2 cellular contexts compared by ENCODE assay signal in the genomic region with DNA sequence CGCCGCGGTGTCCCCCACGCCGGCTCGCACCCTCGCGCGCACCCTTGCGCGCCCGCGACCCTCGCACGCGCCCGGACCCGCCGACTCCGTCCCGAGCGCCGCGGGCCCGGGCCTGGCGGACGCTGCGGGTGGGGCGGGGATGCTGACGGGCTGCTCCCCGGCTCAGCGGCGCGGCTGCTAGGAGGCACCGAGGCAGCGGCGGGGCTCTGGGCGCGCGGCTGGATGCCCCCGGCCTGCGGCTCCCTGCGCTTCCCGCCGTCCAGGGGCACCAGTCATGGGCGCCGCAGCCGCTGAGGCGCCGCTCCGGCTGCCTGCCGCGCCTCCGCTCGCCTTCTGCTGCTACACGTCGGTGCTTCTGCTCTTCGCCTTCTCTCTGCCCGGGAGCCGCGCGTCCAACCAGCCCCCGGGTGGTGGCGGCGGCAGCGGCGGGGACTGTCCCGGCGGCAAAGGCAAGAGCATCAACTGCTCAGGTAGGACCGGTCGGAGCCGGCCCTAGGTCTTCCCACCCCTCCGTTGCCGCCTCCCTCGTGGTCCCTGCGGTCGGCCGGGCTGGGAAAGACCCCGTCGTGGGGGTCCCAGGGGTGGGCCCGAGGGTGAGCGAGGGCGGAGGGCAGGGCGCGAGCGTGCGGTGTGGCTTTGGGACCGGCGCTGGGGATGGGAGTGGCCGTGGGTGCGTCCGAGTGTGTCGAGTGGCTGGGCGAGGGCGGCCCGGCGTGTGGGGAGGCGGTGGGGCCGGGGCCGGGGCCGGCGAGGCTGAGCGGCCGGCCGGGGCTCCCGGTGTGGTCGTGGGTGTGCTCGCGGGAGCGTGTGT.
A peak's percentile ranks its signal among the peaks of the same experiment; 100 is the strongest.
TF ChIP-seq lines count a peak whose summit lies in the region.

No MANE protein-coding gene starts in this region.

TF ChIP-seq in HCT116, 20 proteins besides CTCF, POLR2A, EP300 and RAD21:
- TF ChIP-seq EGR1 (IDR thresholded peaks at IDR 0.05; ENCODE audit: low read depth) (no peak), SIN3A (IDR thresholded peaks at IDR 0.05; ENCODE audit: low read depth) (no peak), CEBPB (IDR thresholded peaks at IDR 0.05; ENCODE audit: low read depth) (no peak), EZH2 (IDR thresholded peaks at IDR 0.05) (no peak), JUND (IDR thresholded peaks at IDR 0.05) (no peak), ELF1 (IDR thresholded peaks at IDR 0.05; ENCODE audit: borderline replicate concordance, low read depth) (no peak), POLR2AphosphoS5 (IDR thresholded peaks at IDR 0.05; ENCODE audit: low read depth, low read length) (no peak), SP1 (IDR thresholded peaks at IDR 0.05; ENCODE audit: low read depth) (no peak), EZH2phosphoT487 (IDR thresholded peaks at IDR 0.05; ENCODE audit: borderline replicate concordance) (no peak), ZFX (IDR thresholded peaks at IDR 0.05) (peak; percentile 56), CBX3 (IDR thresholded peaks at IDR 0.05; ENCODE audit: low read depth) (no peak), SRF (IDR thresholded peaks at IDR 0.05; ENCODE audit: low read depth) (no peak), TCF7L2 (IDR thresholded peaks at IDR 0.05; ENCODE audit: borderline replicate concordance, extremely low read depth, insufficient read depth, insufficient read length) (no peak)
- TF ChIP-seq, protein P1, sequence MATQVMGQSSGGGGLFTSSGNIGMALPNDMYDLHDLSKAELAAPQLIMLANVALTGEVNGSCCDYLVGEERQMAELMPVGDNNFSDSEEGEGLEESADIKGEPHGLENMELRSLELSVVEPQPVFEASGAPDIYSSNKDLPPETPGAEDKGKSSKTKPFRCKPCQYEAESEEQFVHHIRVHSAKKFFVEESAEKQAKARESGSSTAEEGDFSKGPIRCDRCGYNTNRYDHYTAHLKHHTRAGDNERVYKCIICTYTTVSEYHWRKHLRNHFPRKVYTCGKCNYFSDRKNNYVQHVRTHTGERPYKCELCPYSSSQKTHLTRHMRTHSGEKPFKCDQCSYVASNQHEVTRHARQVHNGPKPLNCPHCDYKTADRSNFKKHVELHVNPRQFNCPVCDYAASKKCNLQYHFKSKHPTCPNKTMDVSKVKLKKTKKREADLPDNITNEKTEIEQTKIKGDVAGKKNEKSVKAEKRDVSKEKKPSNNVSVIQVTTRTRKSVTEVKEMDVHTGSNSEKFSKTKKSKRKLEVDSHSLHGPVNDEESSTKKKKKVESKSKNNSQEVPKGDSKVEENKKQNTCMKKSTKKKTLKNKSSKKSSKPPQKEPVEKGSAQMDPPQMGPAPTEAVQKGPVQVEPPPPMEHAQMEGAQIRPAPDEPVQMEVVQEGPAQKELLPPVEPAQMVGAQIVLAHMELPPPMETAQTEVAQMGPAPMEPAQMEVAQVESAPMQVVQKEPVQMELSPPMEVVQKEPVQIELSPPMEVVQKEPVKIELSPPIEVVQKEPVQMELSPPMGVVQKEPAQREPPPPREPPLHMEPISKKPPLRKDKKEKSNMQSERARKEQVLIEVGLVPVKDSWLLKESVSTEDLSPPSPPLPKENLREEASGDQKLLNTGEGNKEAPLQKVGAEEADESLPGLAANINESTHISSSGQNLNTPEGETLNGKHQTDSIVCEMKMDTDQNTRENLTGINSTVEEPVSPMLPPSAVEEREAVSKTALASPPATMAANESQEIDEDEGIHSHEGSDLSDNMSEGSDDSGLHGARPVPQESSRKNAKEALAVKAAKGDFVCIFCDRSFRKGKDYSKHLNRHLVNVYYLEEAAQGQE (IDR thresholded peaks at IDR 0.05; ENCODE audit: low read depth) = no peak
- TF ChIP-seq, protein P2, sequence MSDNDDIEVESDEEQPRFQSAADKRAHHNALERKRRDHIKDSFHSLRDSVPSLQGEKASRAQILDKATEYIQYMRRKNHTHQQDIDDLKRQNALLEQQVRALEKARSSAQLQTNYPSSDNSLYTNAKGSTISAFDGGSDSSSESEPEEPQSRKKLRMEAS (IDR thresholded peaks at IDR 0.05) = peak; percentile 20; the same call in 1 of the 2 replicates

TF ChIP-seq in endothelial cell of umbilical vein, 7 proteins besides CTCF, POLR2A, EP300 and RAD21:
- no peak for TF ChIP-seq GATA2 (IDR thresholded peaks at IDR 0.05; ENCODE audit: insufficient read depth, insufficient read length, low read depth, low read length)
- no peak for TF ChIP-seq EZH2 (IDR thresholded peaks at IDR 0.05; ENCODE audit: borderline replicate concordance, low read depth, low read length, severe bottlenecking)
- no peak for TF ChIP-seq POLR2AphosphoS5 (IDR thresholded peaks at IDR 0.05; ENCODE audit: insufficient read depth, low read depth, low read length)
- TF ChIP-seq, protein P2 (IDR thresholded peaks at IDR 0.05; ENCODE audit: insufficient read depth, insufficient read length) = no peak
- TF ChIP-seq MYC (IDR thresholded peaks at IDR 0.05; ENCODE audit: low read depth, low read length) = no peak
- no peak for TF ChIP-seq FOS (IDR thresholded peaks at IDR 0.05; ENCODE audit: borderline replicate concordance, insufficient read depth, low read length)
- TF ChIP-seq JUN (IDR thresholded peaks at IDR 0.05; ENCODE audit: borderline replicate concordance, insufficient read depth, insufficient read length, low read depth) = no peak
TF ChIP-seq in endothelial cell of umbilical vein: peak in this region for 0.
